Comparison of ENCODE assay signal across 13 cellular contexts in the genomic region with DNA sequence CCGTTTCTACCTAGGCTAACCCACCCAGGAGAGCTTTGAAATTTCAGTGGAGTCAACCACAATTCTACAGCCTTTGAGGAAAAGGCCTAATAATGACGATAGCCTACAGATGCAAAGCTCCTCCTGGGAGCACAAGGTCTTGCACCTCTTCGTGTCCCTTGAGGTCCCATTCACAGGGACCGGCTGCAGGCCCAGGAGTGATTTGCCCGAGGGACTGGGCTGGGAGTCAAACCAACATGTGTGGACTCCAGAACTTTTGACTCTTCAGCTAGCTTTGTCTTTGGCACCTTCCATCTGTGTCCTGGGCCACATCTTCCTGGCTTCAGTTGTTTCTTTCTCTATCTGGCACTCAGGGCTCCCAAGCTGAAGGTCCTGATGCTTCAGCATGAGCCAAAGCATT.
"Had no signal": no experiment of that assay in that cellular context is flagged by ENCODE, and none has a peak within 500 bp of the region (broad histone marks: within the 10 kb centered on the region; RNA-seq: fewer than 3 reads in every experiment).

No MANE protein-coding gene starts in this region.

- H3K27ac ChIP-seq: ovary, SK-N-MC had no signal

- ATAC-seq: natural killer cell treated with Interleukin-12 subunit alpha and Interleukin-12 subunit beta and Interleukin-15 and Interleukin-18, amount 100 ng/mL, for 72 hours; WTC11 had no signal

- H3K36me3 Mint-ChIP-seq: activated naive CD4-positive, alpha-beta T cell treated with anti-CD3 and anti-CD28 coated beads, Interleukin-2, amount 50 U/mL, for 24 hours; brain; natural killer cell treated with Interleukin-12 subunit alpha and Interleukin-12 subunit beta and Interleukin-15 and Interleukin-18, amount 100 ng/mL, for 72 hours; WTC11 had no signal

- H3K4me3 Mint-ChIP-seq: activated naive CD4-positive, alpha-beta T cell treated with anti-CD3 and anti-CD28 coated beads, Interleukin-2, amount 50 U/mL, for 24 hours; brain; central memory CD8-positive, alpha-beta T cell; natural killer cell treated with Interleukin-12 subunit alpha and Interleukin-12 subunit beta and Interleukin-15 and Interleukin-18, amount 100 ng/mL, for 72 hours; T-helper 1 cell treated with Interleukin-12 subunit alpha and Interleukin-12 subunit beta and Interleukin-4 antibody, amounts not matched to agents 30 μg/mL and 1 μg/mL, for 36 hours; WTC11 had no signal

- H3K9me3 Mint-ChIP-seq: activated naive CD4-positive, alpha-beta T cell treated with anti-CD3 and anti-CD28 coated beads, Interleukin-2, amount 50 U/mL, for 24 hours; brain; central memory CD8-positive, alpha-beta T cell; natural killer cell treated with Interleukin-12 subunit alpha and Interleukin-12 subunit beta and Interleukin-15 and Interleukin-18, amount 100 ng/mL, for 72 hours; T-helper 1 cell treated with Interleukin-12 subunit alpha and Interleukin-12 subunit beta and Interleukin-4 antibody, amounts not matched to agents 30 μg/mL and 1 μg/mL, for 36 hours; WTC11 had no signal

- DNase-seq: activated CD4-positive, alpha-beta T cell treated with anti-CD3 and anti-CD28 coated beads for 48 hours; activated CD8-positive, alpha-beta memory T cell treated with anti-CD3 and anti-CD28 coated beads for 24 hours; mammary epithelial cell; ovary; upper lobe of left lung had no signal

- H3K27me3 ChIP-seq: esophagus muscularis mucosa, ovary, upper lobe of left lung had no signal

- H3K27me3 Mint-ChIP-seq: activated naive CD4-positive, alpha-beta T cell treated with anti-CD3 and anti-CD28 coated beads, Interleukin-2, amount 50 U/mL, for 24 hours; central memory CD8-positive, alpha-beta T cell; natural killer cell treated with Interleukin-12 subunit alpha and Interleukin-12 subunit beta and Interleukin-15 and Interleukin-18, amount 100 ng/mL, for 72 hours had no signal

- H3K27ac Mint-ChIP-seq: activated naive CD4-positive, alpha-beta T cell treated with anti-CD3 and anti-CD28 coated beads, Interleukin-2, amount 50 U/mL, for 24 hours; T-helper 1 cell treated with Interleukin-12 subunit alpha and Interleukin-12 subunit beta and Interleukin-4 antibody, amounts not matched to agents 30 μg/mL and 1 μg/mL, for 36 hours; WTC11 had no signal

- H3K4me3 ChIP-seq: esophagus muscularis mucosa, ovary, SK-N-MC, upper lobe of left lung had no signal

- H3K9me3 ChIP-seq: esophagus muscularis mucosa, ovary, upper lobe of left lung had no signal

- H3K36me3 ChIP-seq: esophagus muscularis mucosa, ovary, upper lobe of left lung had no signal
